Comparison of ENCODE assay signal across 8 cellular contexts in genomic region chrX:155026727-155027508, GRCh38. TPM values are rescaled to one million over a fixed set of nuclear protein-coding genes. Genes with fewer than 3 reads are reported as not detected.
DNase-seq lines count a peak whose midpoint lies in the region; ATAC-seq, FAIRE-seq and TF ChIP-seq lines count a peak whose summit lies in the region.

FUNDC2 (plus strand) TSS chrX:155026844; CDS start chrX:155026939, 95 bp downstream.

- no peaks in the 10 kb centered on the region for H3K27me3 ChIP-seq in WERI-Rb-1 (ENCODE audit: insufficient read depth, low read depth, severe bottlenecking)
- no peaks in the 10 kb centered on the region for H3K27me3 ChIP-seq in breast epithelium
- no peaks in the 10 kb centered on the region for H3K27me3 ChIP-seq in iPS-20b (ENCODE audit: insufficient read depth, low read length)
- no peaks in the 10 kb centered on the region for H3K27me3 ChIP-seq in small intestine (ENCODE audit: control insufficient read depth in 2 of 2, insufficient read depth in 2 of 2, low read length in 2 of 2)

- ATAC-seq in GM18909 (IDR thresholded peaks at IDR 0.05; ENCODE audit: poor library complexity, unreplicated experiment) (peak; percentile 93), HG03159 (IDR thresholded peaks at IDR 0.05; ENCODE audit: unreplicated experiment) (peak; percentile 89)

- FAIRE-seq in small intestine (lab: Jason Lieb, UNC): no peak

- H3K9me3 ChIP-seq in WERI-Rb-1 (ENCODE audit: severe bottlenecking): no peaks in the 10 kb centered on the region
- H3K9me3 ChIP-seq in breast epithelium: no peaks in the 10 kb centered on the region
- no peaks in the 10 kb centered on the region for H3K9me3 ChIP-seq in iPS-20b (ENCODE audit: insufficient read depth, low read depth, low read length)
- H3K9me3 ChIP-seq in small intestine (ENCODE audit: control insufficient read depth, low read depth): no peaks in the 10 kb centered on the region

- TF ChIP-seq CTCF in WERI-Rb-1 (IDR thresholded peaks at IDR 0.05; ENCODE audit: low read depth, low read length): no peak
- TF ChIP-seq CTCF in breast epithelium (IDR thresholded peaks at IDR 0.05): no peak

- peak; percentile 88 for DNase-seq in AG08395 (ENCODE audit: low spot score)
- DNase-seq in NCI-H2227 (lab: John Stamatoyannopoulos, UW; ENCODE audit: unreplicated experiment): peak; percentile 97
- DNase-seq in WERI-Rb-1: peak; percentile 99
- DNase-seq in breast epithelium (ENCODE audit: low spot score in 2 of 2): peak; percentile 89 to 91
- peak; percentile 94 for DNase-seq in small intestine

- peak within 1 kb of the TSS; percentile 98 for H3K4me3 ChIP-seq in WERI-Rb-1 (ENCODE audit: low read depth, low read length)
- H3K4me3 ChIP-seq in breast epithelium: peak within 1 kb of the TSS; percentile 55 to 83 (median 65)
- H3K4me3 ChIP-seq in iPS-20b (ENCODE audit: low read length): peak within 1 kb of the TSS; percentile 96
- peak within 1 kb of the TSS; percentile 43 to 51 for H3K4me3 ChIP-seq in small intestine (ENCODE audit: low read depth in 1 of 2, low read length in 2 of 2)

- H3K4me1 ChIP-seq in breast epithelium (no peaks in the 10 kb centered on the region), iPS-20b (ENCODE audit: insufficient read depth, low read length) (no peaks in the 10 kb centered on the region), small intestine (ENCODE audit: control insufficient read depth in 2 of 2, insufficient read depth in 1 of 2, low read depth in 1 of 2, low read length in 1 of 2) (no peaks in the 10 kb centered on the region)

- intact Hi-C loops in breast epithelium (cut with DNase I; ENCODE audit: low total_unique reads): loop anchor here (2.0 kb wide), 1 partner anchor 110 kb away; no protein-coding TSS in a partner anchor

- H3K27ac ChIP-seq in WERI-Rb-1 (peak within 1 kb of the TSS; percentile 97), breast epithelium (peak within 1 kb of the TSS; percentile 95 to 99), iPS-20b (ENCODE audit: low read length) (peak within 1 kb of the TSS; percentile 76), small intestine (ENCODE audit: low read depth in 1 of 2, low read length in 1 of 2) (peak within 1 kb of the TSS; percentile 88 to 90)

- H3K36me3 ChIP-seq in WERI-Rb-1: no peaks in the 10 kb centered on the region
- H3K36me3 ChIP-seq in breast epithelium: no peaks in the 10 kb centered on the region
- H3K36me3 ChIP-seq in iPS-20b (ENCODE audit: insufficient read depth, low read depth, low read length): no peaks in the 10 kb centered on the region
- H3K36me3 ChIP-seq in small intestine (ENCODE audit: control insufficient read depth in 2 of 2, insufficient read depth in 2 of 2, low read length in 2 of 2): no peaks in the 10 kb centered on the region

- WGBS in small intestine, 3 donors: 0 to 28% (median 7%) methylated on average over 19 to 82 of the region's 82 CpGs

- TF ChIP-seq POLR2A in breast epithelium (IDR thresholded peaks at IDR 0.05): no peak

- H3K9ac ChIP-seq in iPS-20b (ENCODE audit: low read depth, low read length): peak within 1 kb of the TSS; percentile 95

RNA-seq across cellular contexts. Expression of gene FUNDC2, which starts in this region (rescaled TPM):
- total RNA-seq in breast epithelium: 10 to 100 TPM; 76.7 to 99.0 (median 81.0) TPM
- 100 to 1,000 TPM in 1 of 3 donors, 10 to 100 TPM in 2; 94.7 to 129 (median 99.3) TPM for polyA plus RNA-seq in small intestine

Comparison
In these comparisons a context has a peak if more than half of its experiments do, and no peak if none do; other contexts are left out.
1. Peak in every context shown above with its lines: DNase-seq, ATAC-seq, H3K4me3 ChIP-seq and H3K27ac ChIP-seq.
2. H3K4me3 ChIP-seq: peak in every context shown above with its lines; median percentile 98 in WERI-Rb-1; 96 in iPS-20b; 65 in breast epithelium; 47 in small intestine.